In the genomic region with DNA sequence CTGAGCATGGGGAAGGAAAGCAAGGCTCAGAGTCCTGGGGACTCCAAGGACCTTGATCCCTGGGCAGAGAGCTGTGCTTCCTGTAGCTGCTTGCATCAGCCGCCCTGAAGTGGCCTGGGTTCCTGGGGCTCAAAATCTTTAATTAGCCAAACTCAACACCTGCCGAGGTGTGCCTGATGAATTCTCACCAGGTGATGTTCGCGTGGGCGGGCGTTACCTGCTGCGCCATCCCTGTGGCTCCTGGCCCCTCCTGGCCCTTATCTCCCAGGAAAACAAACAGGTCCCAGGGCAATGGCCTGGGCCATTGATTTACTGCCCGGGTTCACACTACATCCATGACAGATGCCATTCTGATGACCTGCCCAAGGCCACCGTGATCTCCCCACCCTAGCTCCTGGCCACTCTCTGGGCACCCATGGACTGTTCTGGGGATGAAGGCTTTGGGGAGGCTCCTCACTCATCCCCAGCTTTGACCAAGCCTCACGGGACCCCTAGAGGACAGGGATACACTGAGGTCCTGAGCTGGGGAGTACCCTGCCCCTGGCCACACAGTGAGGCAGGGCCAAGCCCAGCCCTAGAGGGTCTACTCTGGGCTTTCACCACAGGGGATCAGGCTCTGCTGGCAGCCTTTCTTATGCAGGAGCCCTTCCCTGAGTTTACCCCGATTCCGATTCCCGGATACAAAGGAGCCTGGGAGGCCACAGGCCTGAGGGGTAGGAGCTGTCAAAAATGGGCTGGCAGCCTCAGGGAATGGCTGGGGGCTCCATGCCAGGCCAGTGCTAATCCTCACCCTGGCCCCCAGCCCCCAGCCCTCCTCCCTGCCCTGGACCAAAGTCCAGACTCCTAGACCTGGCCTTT, we compare ENCODE assay signal across 1 cellular context.
TF ChIP-seq lines count a peak whose summit lies in the region.

No MANE protein-coding gene starts in this region.

TF ChIP-seq in Ishikawa, 13 proteins besides CTCF, POLR2A, EP300 and RAD21 (continued from another document):
- TF ChIP-seq USF1 (IDR thresholded peaks at IDR 0.05) (no peak), MAX (IDR thresholded peaks at IDR 0.05) (no peak), EGR1 (IDR thresholded peaks at IDR 0.05) (peak; percentile 69; the same call in 1 of the 2 replicates)
